Comparison of ENCODE assay signal across 14 cellular contexts in the genomic region with DNA sequence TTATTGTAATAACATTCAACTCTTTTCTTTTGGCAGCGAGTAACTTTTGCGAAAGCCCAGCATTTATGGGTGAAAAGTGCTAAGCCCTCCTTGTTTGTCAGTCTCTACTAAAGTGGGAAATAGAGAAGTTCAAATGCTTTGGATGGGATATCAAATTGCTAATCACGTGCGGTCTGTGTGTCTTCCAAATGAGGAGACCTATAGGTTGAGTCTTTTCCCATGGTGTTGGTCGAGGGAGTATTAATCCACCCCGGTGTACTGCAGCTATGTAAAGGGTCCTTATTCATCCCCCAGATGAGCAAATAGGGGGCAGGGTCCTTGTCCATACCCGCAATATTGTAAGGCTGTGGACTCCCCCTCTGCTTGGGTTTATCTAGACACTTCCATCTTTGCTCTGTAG.
"Had no signal": no experiment of that assay in that cellular context is flagged by ENCODE, and none has a peak within 500 bp of the region (broad histone marks: within the 10 kb centered on the region; RNA-seq: fewer than 3 reads in every experiment).

No MANE protein-coding gene starts in this region.

- ATAC-seq: activated CD8-positive, alpha-beta T cell treated with anti-CD3 and anti-CD28 coated beads, Interleukin-2, amount 10 ng/mL, durations not matched to agents 7 days and 5 days; activated naive CD8-positive, alpha-beta T cell treated with anti-CD3 and anti-CD28 coated beads, Interleukin-2, amount 50 U/mL, for 24 hours; sciatic nerve; stimulated activated memory B cell treated with anti-CD40 and anti-IgM and Interleukin-4, amounts not matched to agents 10 μg/mL and 1 μg/mL and 100 μg/mL, for 72 hours had no signal

- DNase-seq: activated CD4-positive, alpha-beta T cell treated with anti-CD3 and anti-CD28 coated beads for 1 hour; activated CD4-positive, alpha-beta T cell treated with anti-CD3 and anti-CD28 coated beads, Interleukin-2, amount 50 U/mL, for 1 hour; activated CD8-positive, alpha-beta T cell treated with anti-CD3 and anti-CD28 coated beads, Interleukin-2, amount 10 ng/mL, durations not matched to agents 7 days and 5 days; activated gamma-delta T cell; activated naive CD4-positive, alpha-beta T cell treated with anti-CD3 and anti-CD28 coated beads, Interleukin-2, amount 50 U/mL, for 16 hours; activated naive CD8-positive, alpha-beta T cell treated with anti-CD3 and anti-CD28 coated beads, Interleukin-2, amount 50 U/mL, for 24 hours; effector CD4-positive, alpha-beta T cell; naive B cell; stimulated activated CD4-positive, alpha-beta T cell treated with anti-CD3 and anti-CD28 coated beads, Interleukin-15, amount 100 ng/mL, for 24 hours; stomach; transverse colon had no signal

- H3K9me3 ChIP-seq: stomach, transverse colon had no signal

- H3K27me3 ChIP-seq: stomach, transverse colon had no signal

- H3K27ac ChIP-seq: transverse colon had no signal

- H3K4me3 ChIP-seq: smooth muscle cell, stomach, transverse colon had no signal
